Comparison of ENCODE assay signal across 2 cellular contexts in the genomic region with DNA sequence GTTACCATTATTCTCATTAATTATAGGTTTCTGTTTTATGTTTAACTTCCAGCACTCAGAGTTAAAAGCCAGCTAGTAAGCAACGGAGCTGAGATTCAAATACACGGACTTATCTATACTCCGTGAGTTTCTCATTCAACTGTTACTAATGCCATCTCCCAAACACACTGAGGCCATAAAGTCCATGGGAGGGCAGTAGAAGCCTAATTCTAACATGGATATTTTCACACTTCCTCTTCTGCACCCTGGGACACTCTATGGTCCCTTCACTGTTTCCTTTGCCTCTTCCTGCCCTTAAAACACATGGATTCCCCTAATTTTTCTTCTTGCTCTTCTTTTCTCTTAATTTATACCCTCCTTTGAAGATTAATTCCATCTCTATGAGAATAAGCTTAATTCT.
TF ChIP-seq lines count a peak whose summit lies in the region.

No MANE protein-coding gene starts in this region.

TF ChIP-seq in K562, 482 proteins besides CTCF, POLR2A, EP300 and RAD21:
- TF ChIP-seq, protein P1, sequence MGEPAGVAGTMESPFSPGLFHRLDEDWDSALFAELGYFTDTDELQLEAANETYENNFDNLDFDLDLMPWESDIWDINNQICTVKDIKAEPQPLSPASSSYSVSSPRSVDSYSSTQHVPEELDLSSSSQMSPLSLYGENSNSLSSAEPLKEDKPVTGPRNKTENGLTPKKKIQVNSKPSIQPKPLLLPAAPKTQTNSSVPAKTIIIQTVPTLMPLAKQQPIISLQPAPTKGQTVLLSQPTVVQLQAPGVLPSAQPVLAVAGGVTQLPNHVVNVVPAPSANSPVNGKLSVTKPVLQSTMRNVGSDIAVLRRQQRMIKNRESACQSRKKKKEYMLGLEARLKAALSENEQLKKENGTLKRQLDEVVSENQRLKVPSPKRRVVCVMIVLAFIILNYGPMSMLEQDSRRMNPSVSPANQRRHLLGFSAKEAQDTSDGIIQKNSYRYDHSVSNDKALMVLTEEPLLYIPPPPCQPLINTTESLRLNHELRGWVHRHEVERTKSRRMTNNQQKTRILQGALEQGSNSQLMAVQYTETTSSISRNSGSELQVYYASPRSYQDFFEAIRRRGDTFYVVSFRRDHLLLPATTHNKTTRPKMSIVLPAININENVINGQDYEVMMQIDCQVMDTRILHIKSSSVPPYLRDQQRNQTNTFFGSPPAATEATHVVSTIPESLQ (CRISPR knock-in tag; IDR thresholded peaks at IDR 0.05), result no peak
- TF ChIP-seq SPI1 (IDR thresholded peaks at IDR 0.05; ENCODE audit: borderline replicate concordance, low read depth, low read length), result peak; percentile 80; the same call in 1 of the 2 replicates

TF ChIP-seq in SK-N-SH, 30 proteins besides CTCF, POLR2A, EP300 and RAD21:
- no peak for TF ChIP-seq SMC3 (IDR thresholded peaks at IDR 0.05; ENCODE audit: low read depth, low read length)
- TF ChIP-seq TCF12 (IDR thresholded peaks at IDR 0.05), result no peak
- TF ChIP-seq NFIC (IDR thresholded peaks at IDR 0.05; ENCODE audit: borderline replicate concordance), result no peak
- TF ChIP-seq, protein P2, sequence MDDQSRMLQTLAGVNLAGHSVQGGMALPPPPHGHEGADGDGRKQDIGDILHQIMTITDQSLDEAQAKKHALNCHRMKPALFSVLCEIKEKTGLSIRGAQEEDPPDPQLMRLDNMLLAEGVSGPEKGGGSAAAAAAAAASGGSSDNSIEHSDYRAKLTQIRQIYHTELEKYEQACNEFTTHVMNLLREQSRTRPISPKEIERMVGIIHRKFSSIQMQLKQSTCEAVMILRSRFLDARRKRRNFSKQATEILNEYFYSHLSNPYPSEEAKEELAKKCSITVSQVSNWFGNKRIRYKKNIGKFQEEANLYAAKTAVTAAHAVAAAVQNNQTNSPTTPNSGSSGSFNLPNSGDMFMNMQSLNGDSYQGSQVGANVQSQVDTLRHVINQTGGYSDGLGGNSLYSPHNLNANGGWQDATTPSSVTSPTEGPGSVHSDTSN (IDR thresholded peaks at IDR 0.05), result no peak
- TF ChIP-seq MXI1 (IDR thresholded peaks at IDR 0.05; ENCODE audit: low read depth, low read length), result no peak
- TF ChIP-seq MEF2A (IDR thresholded peaks at IDR 0.05; ENCODE audit: borderline replicate concordance, low read depth), result no peak
- no peak for TF ChIP-seq ELF1 (IDR thresholded peaks at IDR 0.05)
- no peak for TF ChIP-seq EZH2phosphoT487 (IDR thresholded peaks at IDR 0.05; ENCODE audit: borderline replicate concordance, low read depth)
- TF ChIP-seq, protein P3, sequence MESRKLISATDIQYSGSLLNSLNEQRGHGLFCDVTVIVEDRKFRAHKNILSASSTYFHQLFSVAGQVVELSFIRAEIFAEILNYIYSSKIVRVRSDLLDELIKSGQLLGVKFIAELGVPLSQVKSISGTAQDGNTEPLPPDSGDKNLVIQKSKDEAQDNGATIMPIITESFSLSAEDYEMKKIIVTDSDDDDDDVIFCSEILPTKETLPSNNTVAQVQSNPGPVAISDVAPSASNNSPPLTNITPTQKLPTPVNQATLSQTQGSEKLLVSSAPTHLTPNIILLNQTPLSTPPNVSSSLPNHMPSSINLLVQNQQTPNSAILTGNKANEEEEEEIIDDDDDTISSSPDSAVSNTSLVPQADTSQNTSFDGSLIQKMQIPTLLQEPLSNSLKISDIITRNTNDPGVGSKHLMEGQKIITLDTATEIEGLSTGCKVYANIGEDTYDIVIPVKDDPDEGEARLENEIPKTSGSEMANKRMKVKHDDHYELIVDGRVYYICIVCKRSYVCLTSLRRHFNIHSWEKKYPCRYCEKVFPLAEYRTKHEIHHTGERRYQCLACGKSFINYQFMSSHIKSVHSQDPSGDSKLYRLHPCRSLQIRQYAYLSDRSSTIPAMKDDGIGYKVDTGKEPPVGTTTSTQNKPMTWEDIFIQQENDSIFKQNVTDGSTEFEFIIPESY (IDR thresholded peaks at IDR 0.05; ENCODE audit: borderline replicate concordance, low read depth), result no peak
- no peak for TF ChIP-seq SIN3A (IDR thresholded peaks at IDR 0.05; ENCODE audit: borderline replicate concordance, low read depth, low read length)
- TF ChIP-seq FOXM1 (IDR thresholded peaks at IDR 0.05; ENCODE audit: low read depth), result no peak
- no peak for TF ChIP-seq GABPA (IDR thresholded peaks at IDR 0.05; ENCODE audit: low read depth)
- no peak for TF ChIP-seq GATA2 (CRISPR knock-in tag; IDR thresholded peaks at IDR 0.05)
- no peak for TF ChIP-seq RCOR1 (IDR thresholded peaks at IDR 0.05; ENCODE audit: low read length)
- TF ChIP-seq, protein P4, sequence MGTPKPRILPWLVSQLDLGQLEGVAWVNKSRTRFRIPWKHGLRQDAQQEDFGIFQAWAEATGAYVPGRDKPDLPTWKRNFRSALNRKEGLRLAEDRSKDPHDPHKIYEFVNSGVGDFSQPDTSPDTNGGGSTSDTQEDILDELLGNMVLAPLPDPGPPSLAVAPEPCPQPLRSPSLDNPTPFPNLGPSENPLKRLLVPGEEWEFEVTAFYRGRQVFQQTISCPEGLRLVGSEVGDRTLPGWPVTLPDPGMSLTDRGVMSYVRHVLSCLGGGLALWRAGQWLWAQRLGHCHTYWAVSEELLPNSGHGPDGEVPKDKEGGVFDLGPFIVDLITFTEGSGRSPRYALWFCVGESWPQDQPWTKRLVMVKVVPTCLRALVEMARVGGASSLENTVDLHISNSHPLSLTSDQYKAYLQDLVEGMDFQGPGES (IDR thresholded peaks at IDR 0.05; ENCODE audit: low read depth, low read length), result no peak
- TF ChIP-seq RXRA (IDR thresholded peaks at IDR 0.05; ENCODE audit: borderline replicate concordance, low read depth), result no peak
- no peak for TF ChIP-seq TAF1 (IDR thresholded peaks at IDR 0.05; ENCODE audit: borderline replicate concordance, low read depth, low read length)
